In genomic region chr10:3786295-3786981, GRCh38 we compare ENCODE assay signal across 8 cellular contexts. TPM values are rescaled to one million over a fixed set of nuclear protein-coding genes. Genes with fewer than 3 reads are reported as not detected.
A peak's percentile ranks its signal among the peaks of the same experiment; 100 is the strongest.
DNase-seq lines count a peak whose midpoint lies in the region; ATAC-seq and TF ChIP-seq lines count a peak whose summit lies in the region.

No MANE protein-coding gene starts in this region.

- H3K27me3 Mint-ChIP-seq in Calu3 (ENCODE audit: unreplicated experiment) (peaks cover 14% of the 10 kb centered on the region), brain (peaks cover 17% of the 10 kb centered on the region)

- no peak for ATAC-seq in left lung
- ATAC-seq in GM18498 (IDR thresholded peaks at IDR 0.05; ENCODE audit: unreplicated experiment) = no peak
- no peak for ATAC-seq in left colon

- peak overlapping the region; percentile 100 for H3K27ac Mint-ChIP-seq in Calu3 (ENCODE audit: unreplicated experiment)
- H3K27ac Mint-ChIP-seq in brain = peak overlapping the region; percentile 96 to 100 (median 99)

- CTCF ChIA-PET in Calu3 (lab: Charles Lee) = interaction anchor here (0.6 to 1.6 kb wide), 2 partner anchors 24 to 65 kb away, joined by 4 to 7 read pairs; no protein-coding TSS in a partner anchor

- H3K4me3 ChIP-seq in left lung = peak overlapping the region in 1 of 2 donors; percentile 66
- peak overlapping the region; percentile 96 for H3K4me3 ChIP-seq in suprapubic skin

- TF ChIP-seq CTCF in Calu3 (IDR thresholded peaks at IDR 0.05; ENCODE audit: unreplicated experiment) (no peak), brain (conservative IDR thresholded peaks at IDR 0.05) (no peak), left lung (IDR thresholded peaks at IDR 0.05) (no peak), suprapubic skin (IDR thresholded peaks at IDR 0.05) (no peak)

- H3K27me3 ChIP-seq in left lung (no peaks in the 10 kb centered on the region), suprapubic skin (no peaks in the 10 kb centered on the region)

- H3K36me3 ChIP-seq in left lung (peaks cover under 1 to 14% of the 10 kb centered on the region in 2 donors), suprapubic skin (peaks cover 4% of the 10 kb centered on the region)

- TF ChIP-seq EP300 in suprapubic skin (IDR thresholded peaks at IDR 0.05) = no peak

- H3K4me1 Mint-ChIP-seq in Calu3 (ENCODE audit: low read depth, unreplicated experiment) = peaks cover 29% of the 10 kb centered on the region
- H3K4me1 Mint-ChIP-seq in brain = peaks cover 28% of the 10 kb centered on the region

- intact Hi-C loops in Calu3 (cut with micrococcal nuclease; ENCODE audit: unreplicated experiment) = loop anchor here (2.0 to 10.0 kb wide), 3 partner anchors 16 to 888 kb away; no protein-coding TSS in a partner anchor
- intact Hi-C loops in left lung (cut with DNase I) = no loop called here
- intact Hi-C loops in left colon (cut with DNase I, micrococcal nuclease) = loop anchor here in 1 of 2 donors (10.0 kb wide), 1 partner anchor 978 kb away; no protein-coding TSS in a partner anchor

- TF ChIP-seq POLR2A in suprapubic skin (IDR thresholded peaks at IDR 0.05) = no peak

- DNase-seq in Calu3 (peak; percentile 54), NCI-H2227 treated with DMSO at 0.1 percent for 48 hours (lab: John Stamatoyannopoulos, UW) (peak; percentile 32), left lung (no peak), suprapubic skin (ENCODE audit: low spot score in 2 of 2) (peak in 1 of 2 donors; percentile 81), KG1 (lab: John Stamatoyannopoulos, UW) (no peak), left colon (no peak)

- WGBS in suprapubic skin = 72% methylated on average over 15 of the region's 18 CpGs

- H3K4me1 ChIP-seq in left lung (peaks cover 8 to 15% of the 10 kb centered on the region in 2 donors), suprapubic skin (peaks cover 12% of the 10 kb centered on the region)

- H3K4me3 Mint-ChIP-seq in Calu3 (ENCODE audit: low read depth, unreplicated experiment) (peak overlapping the region; percentile 98), brain (peak overlapping the region; percentile 87 to 96 (median 91))

- H3K27ac ChIP-seq in left lung = peak overlapping the region; percentile 100
- peak overlapping the region; percentile 100 for H3K27ac ChIP-seq in suprapubic skin

- H3K36me3 Mint-ChIP-seq in Calu3 (ENCODE audit: insufficient read depth, unreplicated experiment) (peaks cover 57% of the 10 kb centered on the region), brain (peaks cover 28% of the 10 kb centered on the region)

- H3K9me3 Mint-ChIP-seq in Calu3 (ENCODE audit: low read depth, unreplicated experiment) = peaks cover 2% of the 10 kb centered on the region
- H3K9me3 Mint-ChIP-seq in brain = peaks cover 13 to 30% (median 25%) of the 10 kb centered on the region in 5 experiments

- TSS peak; percentile 66 for BruUV-seq in Calu3 (replicated peaks; lab: Mats Ljungman, UMichigan)

- H3K9me3 ChIP-seq in left lung (peaks cover 0 to 15% of the 10 kb centered on the region in 2 donors), suprapubic skin (no peaks in the 10 kb centered on the region)

RNA-seq across cellular contexts. Expression of gene KLF6, which starts 1.4 kb away (rescaled TPM):
- total RNA-seq in Calu3 (2022) = 140 and 161 TPM in 2 replicates
- 34.8 TPM for polyA plus RNA-seq in brain (ENCODE audit: insufficient read depth, low read depth, low replicate concordance)
- 100 to 1,000 TPM; 158 to 217 TPM for total RNA-seq in left lung
- 100 to 1,000 TPM; 242 to 484 (median 276) TPM for total RNA-seq in suprapubic skin
- 100 to 1,000 TPM; 359 to 434 TPM for total RNA-seq in left colon

Comparison
In these comparisons a context has a peak if more than half of its experiments do, and no peak if none do; other contexts are left out.
1. DNase-seq: peak in Calu3 (single experiment) and NCI-H2227 treated with DMSO at 0.1 percent for 48 hours (single experiment); none in left lung (0 of 2), KG1 (single experiment) and left colon (0 of 2).